ENCODE assay signal across 1 cellular context in genomic region chr4:25863347-25863784, GRCh38.
TF ChIP-seq lines count a peak whose summit lies in the region.

No MANE protein-coding gene starts in this region.

TF ChIP-seq in H1, 55 proteins besides CTCF, POLR2A, EP300 and RAD21 (continued from another document):
- TF ChIP-seq, protein P1, sequence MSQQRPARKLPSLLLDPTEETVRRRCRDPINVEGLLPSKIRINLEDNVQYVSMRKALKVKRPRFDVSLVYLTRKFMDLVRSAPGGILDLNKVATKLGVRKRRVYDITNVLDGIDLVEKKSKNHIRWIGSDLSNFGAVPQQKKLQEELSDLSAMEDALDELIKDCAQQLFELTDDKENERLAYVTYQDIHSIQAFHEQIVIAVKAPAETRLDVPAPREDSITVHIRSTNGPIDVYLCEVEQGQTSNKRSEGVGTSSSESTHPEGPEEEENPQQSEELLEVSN (IDR thresholded peaks at IDR 0.05), result peak; percentile 47; the same call in 1 of the 2 replicates
- no peak for TF ChIP-seq TAF7 (optimal IDR thresholded peaks at IDR 0.05; ENCODE audit: borderline replicate concordance, low read depth, low read length)
- no peak for TF ChIP-seq TBP (IDR thresholded peaks at IDR 0.05; ENCODE audit: low read depth, low read length)
- TF ChIP-seq HDAC2 (IDR thresholded peaks at IDR 0.05; ENCODE audit: borderline replicate concordance in 1 of 2, low read depth in 2 of 2, low read length in 2 of 2), result peak in 1 of 2 experiments; percentile 40; a peak in 1 of 4 replicates
- TF ChIP-seq, protein P2, sequence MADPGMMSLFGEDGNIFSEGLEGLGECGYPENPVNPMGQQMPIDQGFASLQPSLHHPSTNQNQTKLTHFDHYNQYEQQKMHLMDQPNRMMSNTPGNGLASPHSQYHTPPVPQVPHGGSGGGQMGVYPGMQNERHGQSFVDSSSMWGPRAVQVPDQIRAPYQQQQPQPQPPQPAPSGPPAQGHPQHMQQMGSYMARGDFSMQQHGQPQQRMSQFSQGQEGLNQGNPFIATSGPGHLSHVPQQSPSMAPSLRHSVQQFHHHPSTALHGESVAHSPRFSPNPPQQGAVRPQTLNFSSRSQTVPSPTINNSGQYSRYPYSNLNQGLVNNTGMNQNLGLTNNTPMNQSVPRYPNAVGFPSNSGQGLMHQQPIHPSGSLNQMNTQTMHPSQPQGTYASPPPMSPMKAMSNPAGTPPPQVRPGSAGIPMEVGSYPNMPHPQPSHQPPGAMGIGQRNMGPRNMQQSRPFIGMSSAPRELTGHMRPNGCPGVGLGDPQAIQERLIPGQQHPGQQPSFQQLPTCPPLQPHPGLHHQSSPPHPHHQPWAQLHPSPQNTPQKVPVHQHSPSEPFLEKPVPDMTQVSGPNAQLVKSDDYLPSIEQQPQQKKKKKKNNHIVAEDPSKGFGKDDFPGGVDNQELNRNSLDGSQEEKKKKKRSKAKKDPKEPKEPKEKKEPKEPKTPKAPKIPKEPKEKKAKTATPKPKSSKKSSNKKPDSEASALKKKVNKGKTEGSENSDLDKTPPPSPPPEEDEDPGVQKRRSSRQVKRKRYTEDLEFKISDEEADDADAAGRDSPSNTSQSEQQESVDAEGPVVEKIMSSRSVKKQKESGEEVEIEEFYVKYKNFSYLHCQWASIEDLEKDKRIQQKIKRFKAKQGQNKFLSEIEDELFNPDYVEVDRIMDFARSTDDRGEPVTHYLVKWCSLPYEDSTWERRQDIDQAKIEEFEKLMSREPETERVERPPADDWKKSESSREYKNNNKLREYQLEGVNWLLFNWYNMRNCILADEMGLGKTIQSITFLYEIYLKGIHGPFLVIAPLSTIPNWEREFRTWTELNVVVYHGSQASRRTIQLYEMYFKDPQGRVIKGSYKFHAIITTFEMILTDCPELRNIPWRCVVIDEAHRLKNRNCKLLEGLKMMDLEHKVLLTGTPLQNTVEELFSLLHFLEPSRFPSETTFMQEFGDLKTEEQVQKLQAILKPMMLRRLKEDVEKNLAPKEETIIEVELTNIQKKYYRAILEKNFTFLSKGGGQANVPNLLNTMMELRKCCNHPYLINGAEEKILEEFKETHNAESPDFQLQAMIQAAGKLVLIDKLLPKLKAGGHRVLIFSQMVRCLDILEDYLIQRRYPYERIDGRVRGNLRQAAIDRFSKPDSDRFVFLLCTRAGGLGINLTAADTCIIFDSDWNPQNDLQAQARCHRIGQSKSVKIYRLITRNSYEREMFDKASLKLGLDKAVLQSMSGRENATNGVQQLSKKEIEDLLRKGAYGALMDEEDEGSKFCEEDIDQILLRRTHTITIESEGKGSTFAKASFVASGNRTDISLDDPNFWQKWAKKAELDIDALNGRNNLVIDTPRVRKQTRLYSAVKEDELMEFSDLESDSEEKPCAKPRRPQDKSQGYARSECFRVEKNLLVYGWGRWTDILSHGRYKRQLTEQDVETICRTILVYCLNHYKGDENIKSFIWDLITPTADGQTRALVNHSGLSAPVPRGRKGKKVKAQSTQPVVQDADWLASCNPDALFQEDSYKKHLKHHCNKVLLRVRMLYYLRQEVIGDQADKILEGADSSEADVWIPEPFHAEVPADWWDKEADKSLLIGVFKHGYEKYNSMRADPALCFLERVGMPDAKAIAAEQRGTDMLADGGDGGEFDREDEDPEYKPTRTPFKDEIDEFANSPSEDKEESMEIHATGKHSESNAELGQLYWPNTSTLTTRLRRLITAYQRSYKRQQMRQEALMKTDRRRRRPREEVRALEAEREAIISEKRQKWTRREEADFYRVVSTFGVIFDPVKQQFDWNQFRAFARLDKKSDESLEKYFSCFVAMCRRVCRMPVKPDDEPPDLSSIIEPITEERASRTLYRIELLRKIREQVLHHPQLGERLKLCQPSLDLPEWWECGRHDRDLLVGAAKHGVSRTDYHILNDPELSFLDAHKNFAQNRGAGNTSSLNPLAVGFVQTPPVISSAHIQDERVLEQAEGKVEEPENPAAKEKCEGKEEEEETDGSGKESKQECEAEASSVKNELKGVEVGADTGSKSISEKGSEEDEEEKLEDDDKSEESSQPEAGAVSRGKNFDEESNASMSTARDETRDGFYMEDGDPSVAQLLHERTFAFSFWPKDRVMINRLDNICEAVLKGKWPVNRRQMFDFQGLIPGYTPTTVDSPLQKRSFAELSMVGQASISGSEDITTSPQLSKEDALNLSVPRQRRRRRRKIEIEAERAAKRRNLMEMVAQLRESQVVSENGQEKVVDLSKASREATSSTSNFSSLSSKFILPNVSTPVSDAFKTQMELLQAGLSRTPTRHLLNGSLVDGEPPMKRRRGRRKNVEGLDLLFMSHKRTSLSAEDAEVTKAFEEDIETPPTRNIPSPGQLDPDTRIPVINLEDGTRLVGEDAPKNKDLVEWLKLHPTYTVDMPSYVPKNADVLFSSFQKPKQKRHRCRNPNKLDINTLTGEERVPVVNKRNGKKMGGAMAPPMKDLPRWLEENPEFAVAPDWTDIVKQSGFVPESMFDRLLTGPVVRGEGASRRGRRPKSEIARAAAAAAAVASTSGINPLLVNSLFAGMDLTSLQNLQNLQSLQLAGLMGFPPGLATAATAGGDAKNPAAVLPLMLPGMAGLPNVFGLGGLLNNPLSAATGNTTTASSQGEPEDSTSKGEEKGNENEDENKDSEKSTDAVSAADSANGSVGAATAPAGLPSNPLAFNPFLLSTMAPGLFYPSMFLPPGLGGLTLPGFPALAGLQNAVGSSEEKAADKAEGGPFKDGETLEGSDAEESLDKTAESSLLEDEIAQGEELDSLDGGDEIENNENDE (IDR thresholded peaks at IDR 0.05; ENCODE audit: insufficient replicate concordance, low read length), result no peak
- TF ChIP-seq SIX5 (IDR thresholded peaks at IDR 0.05; ENCODE audit: low read depth, low read length), result no peak
- TF ChIP-seq KDM5A (IDR thresholded peaks at IDR 0.05; ENCODE audit: low read length), result no peak
- TF ChIP-seq RFX5 (IDR thresholded peaks at IDR 0.05; ENCODE audit: borderline replicate concordance, low read depth, low read length), result no peak
- TF ChIP-seq MAFK (IDR thresholded peaks at IDR 0.05; ENCODE audit: low read depth, low read length), result no peak
- TF ChIP-seq FOSL1 (IDR thresholded peaks at IDR 0.05; ENCODE audit: insufficient read depth, low read depth, low read length), result no peak
- no peak for TF ChIP-seq POLR2AphosphoS5 (IDR thresholded peaks at IDR 0.05; ENCODE audit: low read depth, low read length)
- TF ChIP-seq SRF (IDR thresholded peaks at IDR 0.05; ENCODE audit: low read depth, low read length), result no peak
- no peak for TF ChIP-seq BRCA1 (IDR thresholded peaks at IDR 0.05; ENCODE audit: low read depth, low read length)
- no peak for TF ChIP-seq CBX8 (IDR thresholded peaks at IDR 0.05; ENCODE audit: borderline replicate concordance, low read depth, low read length)
- no peak for TF ChIP-seq ATF3 (IDR thresholded peaks at IDR 0.05; ENCODE audit: insufficient read depth, low read depth, low read length)
- TF ChIP-seq NRF1 (IDR thresholded peaks at IDR 0.05; ENCODE audit: low read depth, low read length), result no peak
- TF ChIP-seq JUN (IDR thresholded peaks at IDR 0.05; ENCODE audit: low read depth, low read length), result no peak
- peak; percentile 22; the same call in 1 of the 2 replicates for TF ChIP-seq BACH1 (IDR thresholded peaks at IDR 0.05; ENCODE audit: low read length)
- TF ChIP-seq HDAC6 (IDR thresholded peaks at IDR 0.05; ENCODE audit: low read depth, low read length), result no peak
- TF ChIP-seq ASH2L (IDR thresholded peaks at IDR 0.05; ENCODE audit: low read length), result peak; percentile 96
- TF ChIP-seq SIRT6 (IDR thresholded peaks at IDR 0.05; ENCODE audit: low read length), result no peak
- TF ChIP-seq KDM1A (IDR thresholded peaks at IDR 0.05; ENCODE audit: borderline replicate concordance, low read length), result 0 out of 2 replicates have a peak, but pooled peaks have one; percentile 30
- TF ChIP-seq, protein P3, sequence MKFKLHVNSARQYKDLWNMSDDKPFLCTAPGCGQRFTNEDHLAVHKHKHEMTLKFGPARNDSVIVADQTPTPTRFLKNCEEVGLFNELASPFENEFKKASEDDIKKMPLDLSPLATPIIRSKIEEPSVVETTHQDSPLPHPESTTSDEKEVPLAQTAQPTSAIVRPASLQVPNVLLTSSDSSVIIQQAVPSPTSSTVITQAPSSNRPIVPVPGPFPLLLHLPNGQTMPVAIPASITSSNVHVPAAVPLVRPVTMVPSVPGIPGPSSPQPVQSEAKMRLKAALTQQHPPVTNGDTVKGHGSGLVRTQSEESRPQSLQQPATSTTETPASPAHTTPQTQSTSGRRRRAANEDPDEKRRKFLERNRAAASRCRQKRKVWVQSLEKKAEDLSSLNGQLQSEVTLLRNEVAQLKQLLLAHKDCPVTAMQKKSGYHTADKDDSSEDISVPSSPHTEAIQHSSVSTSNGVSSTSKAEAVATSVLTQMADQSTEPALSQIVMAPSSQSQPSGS (IDR thresholded peaks at IDR 0.05; ENCODE audit: low read length), result no peak
- TF ChIP-seq CHD2 (IDR thresholded peaks at IDR 0.05; ENCODE audit: low read length), result no peak
- TF ChIP-seq CEBPB (IDR thresholded peaks at IDR 0.05; ENCODE audit: low read depth, low read length), result no peak
- no peak for TF ChIP-seq JUND (IDR thresholded peaks at IDR 0.05; ENCODE audit: low read length)
- peak; percentile 23 for TF ChIP-seq EZH2 (IDR thresholded peaks at IDR 0.05; ENCODE audit: low read depth, low read length, severe bottlenecking)
- TF ChIP-seq SIN3A (conservative IDR thresholded peaks at IDR 0.05 in 1 of 2, IDR thresholded peaks at IDR 0.05 in 1 of 2; ENCODE audit: low read depth in 1 of 2, low read length in 2 of 2), result no peak
- TF ChIP-seq GABPA (IDR thresholded peaks at IDR 0.05; ENCODE audit: borderline replicate concordance, insufficient read depth, low read length), result no peak
- TF ChIP-seq SP4 (IDR thresholded peaks at IDR 0.05; ENCODE audit: low read length), result no peak
- TF ChIP-seq CTBP2 (IDR thresholded peaks at IDR 0.05; ENCODE audit: borderline replicate concordance, insufficient read depth, insufficient read length, low read length), result peak; percentile 60
- no peak for TF ChIP-seq RXRA (IDR thresholded peaks at IDR 0.05; ENCODE audit: insufficient read depth, low read depth, low read length)
- TF ChIP-seq SUZ12 (IDR thresholded peaks at IDR 0.05; ENCODE audit: low read length), result no peak
- no peak; the same call in 1 of the 2 replicates for TF ChIP-seq TEAD4 (IDR thresholded peaks at IDR 0.05; ENCODE audit: low read depth, low read length)
- no peak for TF ChIP-seq CHD1 (IDR thresholded peaks at IDR 0.05; ENCODE audit: low read depth, low read length)
- peak; percentile 23 for TF ChIP-seq KDM4A (IDR thresholded peaks at IDR 0.05; ENCODE audit: low read depth, low read length, severe bottlenecking)
- no peak; the same call in 1 of the 2 replicates for TF ChIP-seq TAF1 (IDR thresholded peaks at IDR 0.05; ENCODE audit: low read depth, low read length)
- TF ChIP-seq YY1 (IDR thresholded peaks at IDR 0.05; ENCODE audit: low read depth, low read length), result peak; percentile 70; the same call in 1 of the 2 replicates
- no peak for TF ChIP-seq USF2 (IDR thresholded peaks at IDR 0.05; ENCODE audit: low read length)
- TF ChIP-seq TCF12 (IDR thresholded peaks at IDR 0.05; ENCODE audit: low read depth, low read length), result no peak
- TF ChIP-seq CREB1 (IDR thresholded peaks at IDR 0.05), result no peak
- TF ChIP-seq SP1 (IDR thresholded peaks at IDR 0.05; ENCODE audit: low read depth, low read length), result no peak
- TF ChIP-seq RNF2 (IDR thresholded peaks at IDR 0.05; ENCODE audit: borderline replicate concordance, low read depth, low read length, missing control alignments, poor library complexity, severe bottlenecking), result no peak
- TF ChIP-seq POU5F1 (IDR thresholded peaks at IDR 0.05; ENCODE audit: low read depth, low read length), result no peak
- peak; percentile 31; the same call in 1 of the 2 replicates for TF ChIP-seq PHF8 (conservative IDR thresholded peaks at IDR 0.05; ENCODE audit: low read depth, low read length)
- TF ChIP-seq SAP30 (IDR thresholded peaks at IDR 0.05; ENCODE audit: insufficient read depth, insufficient replicate concordance, low read length), result no peak
- TF ChIP-seq ZNF274 (IDR thresholded peaks at IDR 0.05; ENCODE audit: borderline replicate concordance, extremely low read depth, low read length), result no peak
